ENCODE assay signal across 32 cellular contexts in genomic region chr2:41580806-41581205, GRCh38.
"Had no signal": no experiment of that assay in that cellular context is flagged by ENCODE, and none has a peak within 500 bp of the region (broad histone marks: within the 10 kb centered on the region; RNA-seq: fewer than 3 reads in every experiment).

No MANE protein-coding gene starts in this region.

- H3K4me3 ChIP-seq: adrenal gland, cardiac muscle cell, coronary artery, dorsolateral prefrontal cortex, gastrocnemius medialis, heart left ventricle had no signal

- DNase-seq: activated B cell treated with CpG ODN at 0.5 μM for 24 hours; activated CD4-positive, alpha-beta memory T cell treated with anti-CD3 and anti-CD28 coated beads for 36 hours; activated CD4-positive, alpha-beta T cell treated with anti-CD3 and anti-CD28 coated beads for 36 hours; activated CD4-positive, alpha-beta T cell treated with anti-CD3 and anti-CD28 coated beads, Interleukin-2, amount 10 ng/mL, durations not matched to agents 24 days and 14 days; activated CD8-positive, alpha-beta memory T cell treated with anti-CD3 and anti-CD28 coated beads, Interleukin-2, amount 10 ng/mL, durations not matched to agents 7 days and 5 days; activated CD8-positive, alpha-beta memory T cell treated with anti-CD3 and anti-CD28 coated beads, Interleukin-2, amount 50 U/mL, for 4 hours; activated CD8-positive, alpha-beta T cell treated with anti-CD3 and anti-CD28 coated beads, Interleukin-2, amount 10 ng/mL, durations not matched to agents 7 days and 5 days; activated effector memory CD4-positive, alpha-beta T cell treated with anti-CD3 and anti-CD28 coated beads, Interleukin-2, amount 50 U/mL, for 16 hours; activated naive CD4-positive, alpha-beta T cell treated with anti-CD3 and anti-CD28 coated beads for 36 hours; activated naive CD8-positive, alpha-beta T cell treated with anti-CD3 and anti-CD28 coated beads for 36 hours; activated naive CD8-positive, alpha-beta T cell treated with anti-CD3 and anti-CD28 coated beads, Interleukin-2, amount 50 U/mL, for 24 hours; activated T-cell treated with anti-CD3 and anti-CD28 coated beads, Interleukin-2, amount 50 U/mL, for 1 hour; activated T-cell treated with anti-CD3 and anti-CD28 coated beads, Interleukin-2, amount 50 U/mL, for 48 hours; adrenal gland; amygdala; aorta; central memory CD4-positive, alpha-beta T cell; dorsolateral prefrontal cortex; effector memory CD4-positive, alpha-beta T cell; endodermal cell; foreskin keratinocyte; gastrocnemius medialis; glutamatergic neuron; heart left ventricle; T-helper 1 cell; T-helper 17 cell; T1000; WERI-Rb-1 had no signal

- H3K27me3 ChIP-seq: adrenal gland, cardiac muscle cell, dorsolateral prefrontal cortex, foreskin keratinocyte, gastrocnemius medialis, heart left ventricle had no signal

- H3K27ac ChIP-seq: adrenal gland, cardiac muscle cell, coronary artery, dorsolateral prefrontal cortex, foreskin keratinocyte, gastrocnemius medialis, heart left ventricle, WERI-Rb-1 had no signal

- H3K36me3 ChIP-seq: adrenal gland, cardiac muscle cell, gastrocnemius medialis, heart left ventricle, WERI-Rb-1 had no signal

- ATAC-seq: activated CD4-positive, alpha-beta T cell treated with anti-CD3 and anti-CD28 coated beads for 36 hours; activated CD4-positive, CD25-positive, alpha-beta regulatory T cell treated with anti-CD3 and anti-CD28 coated beads, Interleukin-2, amount 50 U/mL, for 24 hours; activated CD8-positive, alpha-beta memory T cell treated with anti-CD3 and anti-CD28 coated beads, Interleukin-2, amount 10 ng/mL, durations not matched to agents 7 days and 5 days; activated CD8-positive, alpha-beta T cell treated with anti-CD3 and anti-CD28 coated beads, Interleukin-2, amount 10 ng/mL, durations not matched to agents 7 days and 5 days; activated naive CD8-positive, alpha-beta T cell treated with anti-CD3 and anti-CD28 coated beads, Interleukin-2, amount 50 U/mL, for 24 hours; esophagus mucosa; foreskin keratinocyte; gastrocnemius medialis; heart left ventricle; T-helper 17 cell had no signal

- H3K9me3 ChIP-seq: adrenal gland, gastrocnemius medialis had no signal

- H3K4me1 ChIP-seq: adrenal gland, foreskin keratinocyte, gastrocnemius medialis had no signal
